Comparison of ENCODE assay signal across 21 cellular contexts in genomic region chr22:39631857-39632256, GRCh38.
"Had no signal": no experiment of that assay in that cellular context is flagged by ENCODE, and none has a peak within 500 bp of the region (broad histone marks: within the 10 kb centered on the region; RNA-seq: fewer than 3 reads in every experiment).

No MANE protein-coding gene starts in this region.

- DNase-seq: activated CD4-positive, alpha-beta memory T cell treated with anti-CD3 and anti-CD28 coated beads, Interleukin-2, amount 10 ng/mL, durations not matched to agents 7 days and 5 days; activated CD4-positive, alpha-beta T cell treated with anti-CD3 and anti-CD28 coated beads for 36 hours; activated CD4-positive, alpha-beta T cell treated with anti-CD3 and anti-CD28 coated beads, Interleukin-2, amount 50 U/mL, for 1 hour; activated gamma-delta T cell treated with Interleukin-2 at 50 U/mL for 16 hours; activated naive CD4-positive, alpha-beta T cell treated with anti-CD3 and anti-CD28 coated beads, Interleukin-2, amount 10 ng/mL, durations not matched to agents 7 days and 5 days; activated naive CD8-positive, alpha-beta T cell treated with anti-CD3 and anti-CD28 coated beads for 36 hours; activated T-cell treated with anti-CD3 and anti-CD28 coated beads for 4 hours; activated T-cell treated with anti-CD3 and anti-CD28 coated beads, Interleukin-2, amount 50 U/mL, for 48 hours; caudate nucleus; MM.1S; NCI-H146; NCI-H187 treated with DMSO at 0.1 percent for 48 hours; NCI-H2081 treated with DMSO at 0.1 percent for 48 hours; NCI-H2227 treated with DMSO at 0.1 percent for 48 hours; NCI-H446 treated with DMSO at 0.1 percent for 48 hours; NCI-H526 treated with DMSO at 0.1 percent for 48 hours; Peyer's patch; SIG-M5; T1000 had no signal

- H3K4me3 Mint-ChIP-seq: activated CD4-positive, alpha-beta memory T cell treated with anti-CD3 and anti-CD28 coated beads, Interleukin-2, amount 10 ng/mL, durations not matched to agents 7 days and 5 days; activated CD4-positive, alpha-beta T cell treated with anti-CD3 and anti-CD28 coated beads for 36 hours; activated naive CD4-positive, alpha-beta T cell treated with anti-CD3 and anti-CD28 coated beads, Interleukin-2, amount 10 ng/mL, durations not matched to agents 7 days and 5 days; activated naive CD8-positive, alpha-beta T cell treated with anti-CD3 and anti-CD28 coated beads for 36 hours had no signal

- H3K27me3 ChIP-seq: Peyer's patch had no signal

- H3K9me3 Mint-ChIP-seq: activated CD4-positive, alpha-beta memory T cell treated with anti-CD3 and anti-CD28 coated beads, Interleukin-2, amount 10 ng/mL, durations not matched to agents 7 days and 5 days; activated naive CD4-positive, alpha-beta T cell treated with anti-CD3 and anti-CD28 coated beads, Interleukin-2, amount 10 ng/mL, durations not matched to agents 7 days and 5 days; activated naive CD8-positive, alpha-beta T cell treated with anti-CD3 and anti-CD28 coated beads for 36 hours; activated T-helper 2 cell treated with anti-CD3 and anti-CD28 coated beads, Interferon-gamma antibody, Interleukin-2, Interleukin-4, amounts not matched to agents 10 μg/mL and 5 μg/mL and 100 μg/mL, durations not matched to agents 14 hours and 24 hours and 36 hours had no signal

- H3K9me3 ChIP-seq: Peyer's patch had no signal

- H3K36me3 ChIP-seq: Peyer's patch had no signal

- H3K36me3 Mint-ChIP-seq: activated naive CD4-positive, alpha-beta T cell treated with anti-CD3 and anti-CD28 coated beads, Interleukin-2, amount 10 ng/mL, durations not matched to agents 7 days and 5 days; activated naive CD8-positive, alpha-beta T cell treated with anti-CD3 and anti-CD28 coated beads for 36 hours had no signal

- H3K4me1 ChIP-seq: Peyer's patch had no signal

- H3K27ac ChIP-seq: Peyer's patch, VCaP had no signal

- H3K27ac Mint-ChIP-seq: activated CD4-positive, alpha-beta memory T cell treated with anti-CD3 and anti-CD28 coated beads, Interleukin-2, amount 10 ng/mL, durations not matched to agents 7 days and 5 days; activated CD4-positive, alpha-beta T cell treated with anti-CD3 and anti-CD28 coated beads for 36 hours; activated naive CD8-positive, alpha-beta T cell treated with anti-CD3 and anti-CD28 coated beads for 36 hours; activated T-helper 2 cell treated with anti-CD3 and anti-CD28 coated beads, Interferon-gamma antibody, Interleukin-2, Interleukin-4, amounts not matched to agents 10 μg/mL and 5 μg/mL and 100 μg/mL, durations not matched to agents 14 hours and 24 hours and 36 hours had no signal

- H3K4me3 ChIP-seq: Peyer's patch had no signal

- H3K27me3 Mint-ChIP-seq: activated CD4-positive, alpha-beta T cell treated with anti-CD3 and anti-CD28 coated beads for 36 hours had no signal
